ENCODE assay signal across 1 cellular context in the genomic region with DNA sequence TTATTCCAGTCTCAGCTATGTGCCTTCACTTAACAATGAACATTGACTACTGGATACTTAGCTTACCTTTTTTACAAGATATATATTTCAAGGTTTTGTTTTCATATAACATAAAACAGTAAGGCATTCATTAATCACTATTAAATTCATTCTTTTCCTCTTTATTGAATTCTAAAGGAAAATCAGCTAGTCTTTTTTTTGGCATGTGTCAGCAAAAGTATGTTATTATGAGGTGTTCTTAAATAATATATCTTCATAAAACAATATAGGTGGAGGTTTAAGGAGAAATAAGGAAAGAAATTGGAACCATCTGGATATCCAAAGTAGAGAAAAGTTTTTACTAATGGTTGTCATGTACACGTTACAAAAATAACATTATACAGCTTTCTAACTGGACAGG.
A peak's percentile ranks its signal among the peaks of the same experiment; 100 is the strongest.
TF ChIP-seq lines count a peak whose summit lies in the region.

No MANE protein-coding gene starts in this region.

TF ChIP-seq in HepG2, 621 proteins besides CTCF, POLR2A, EP300 and RAD21 (continued from another document):
- TF ChIP-seq ELK4 (CRISPR knock-in tag; IDR thresholded peaks at IDR 0.05; ENCODE audit: borderline replicate concordance) (no peak), SP1 (IDR thresholded peaks at IDR 0.05) (no peak), SP1 (CRISPR knock-in tag; IDR thresholded peaks at IDR 0.05) (no peak), MAFK (conservative IDR thresholded peaks at IDR 0.05 in 1 of 2, IDR thresholded peaks at IDR 0.05 in 1 of 2; ENCODE audit: low read length in 2 of 2) (peak; percentile 11 to 73; a peak in 2 of 4 replicates), ZSCAN21 (CRISPR knock-in tag; IDR thresholded peaks at IDR 0.05; ENCODE audit: borderline replicate concordance) (no peak), BRD4 (CRISPR knock-in tag; IDR thresholded peaks at IDR 0.05) (no peak), ZNF598 (CRISPR knock-in tag; IDR thresholded peaks at IDR 0.05; ENCODE audit: borderline replicate concordance) (no peak), ZNF770 (CRISPR knock-in tag; IDR thresholded peaks at IDR 0.05) (no peak)
- TF ChIP-seq, protein P1, sequence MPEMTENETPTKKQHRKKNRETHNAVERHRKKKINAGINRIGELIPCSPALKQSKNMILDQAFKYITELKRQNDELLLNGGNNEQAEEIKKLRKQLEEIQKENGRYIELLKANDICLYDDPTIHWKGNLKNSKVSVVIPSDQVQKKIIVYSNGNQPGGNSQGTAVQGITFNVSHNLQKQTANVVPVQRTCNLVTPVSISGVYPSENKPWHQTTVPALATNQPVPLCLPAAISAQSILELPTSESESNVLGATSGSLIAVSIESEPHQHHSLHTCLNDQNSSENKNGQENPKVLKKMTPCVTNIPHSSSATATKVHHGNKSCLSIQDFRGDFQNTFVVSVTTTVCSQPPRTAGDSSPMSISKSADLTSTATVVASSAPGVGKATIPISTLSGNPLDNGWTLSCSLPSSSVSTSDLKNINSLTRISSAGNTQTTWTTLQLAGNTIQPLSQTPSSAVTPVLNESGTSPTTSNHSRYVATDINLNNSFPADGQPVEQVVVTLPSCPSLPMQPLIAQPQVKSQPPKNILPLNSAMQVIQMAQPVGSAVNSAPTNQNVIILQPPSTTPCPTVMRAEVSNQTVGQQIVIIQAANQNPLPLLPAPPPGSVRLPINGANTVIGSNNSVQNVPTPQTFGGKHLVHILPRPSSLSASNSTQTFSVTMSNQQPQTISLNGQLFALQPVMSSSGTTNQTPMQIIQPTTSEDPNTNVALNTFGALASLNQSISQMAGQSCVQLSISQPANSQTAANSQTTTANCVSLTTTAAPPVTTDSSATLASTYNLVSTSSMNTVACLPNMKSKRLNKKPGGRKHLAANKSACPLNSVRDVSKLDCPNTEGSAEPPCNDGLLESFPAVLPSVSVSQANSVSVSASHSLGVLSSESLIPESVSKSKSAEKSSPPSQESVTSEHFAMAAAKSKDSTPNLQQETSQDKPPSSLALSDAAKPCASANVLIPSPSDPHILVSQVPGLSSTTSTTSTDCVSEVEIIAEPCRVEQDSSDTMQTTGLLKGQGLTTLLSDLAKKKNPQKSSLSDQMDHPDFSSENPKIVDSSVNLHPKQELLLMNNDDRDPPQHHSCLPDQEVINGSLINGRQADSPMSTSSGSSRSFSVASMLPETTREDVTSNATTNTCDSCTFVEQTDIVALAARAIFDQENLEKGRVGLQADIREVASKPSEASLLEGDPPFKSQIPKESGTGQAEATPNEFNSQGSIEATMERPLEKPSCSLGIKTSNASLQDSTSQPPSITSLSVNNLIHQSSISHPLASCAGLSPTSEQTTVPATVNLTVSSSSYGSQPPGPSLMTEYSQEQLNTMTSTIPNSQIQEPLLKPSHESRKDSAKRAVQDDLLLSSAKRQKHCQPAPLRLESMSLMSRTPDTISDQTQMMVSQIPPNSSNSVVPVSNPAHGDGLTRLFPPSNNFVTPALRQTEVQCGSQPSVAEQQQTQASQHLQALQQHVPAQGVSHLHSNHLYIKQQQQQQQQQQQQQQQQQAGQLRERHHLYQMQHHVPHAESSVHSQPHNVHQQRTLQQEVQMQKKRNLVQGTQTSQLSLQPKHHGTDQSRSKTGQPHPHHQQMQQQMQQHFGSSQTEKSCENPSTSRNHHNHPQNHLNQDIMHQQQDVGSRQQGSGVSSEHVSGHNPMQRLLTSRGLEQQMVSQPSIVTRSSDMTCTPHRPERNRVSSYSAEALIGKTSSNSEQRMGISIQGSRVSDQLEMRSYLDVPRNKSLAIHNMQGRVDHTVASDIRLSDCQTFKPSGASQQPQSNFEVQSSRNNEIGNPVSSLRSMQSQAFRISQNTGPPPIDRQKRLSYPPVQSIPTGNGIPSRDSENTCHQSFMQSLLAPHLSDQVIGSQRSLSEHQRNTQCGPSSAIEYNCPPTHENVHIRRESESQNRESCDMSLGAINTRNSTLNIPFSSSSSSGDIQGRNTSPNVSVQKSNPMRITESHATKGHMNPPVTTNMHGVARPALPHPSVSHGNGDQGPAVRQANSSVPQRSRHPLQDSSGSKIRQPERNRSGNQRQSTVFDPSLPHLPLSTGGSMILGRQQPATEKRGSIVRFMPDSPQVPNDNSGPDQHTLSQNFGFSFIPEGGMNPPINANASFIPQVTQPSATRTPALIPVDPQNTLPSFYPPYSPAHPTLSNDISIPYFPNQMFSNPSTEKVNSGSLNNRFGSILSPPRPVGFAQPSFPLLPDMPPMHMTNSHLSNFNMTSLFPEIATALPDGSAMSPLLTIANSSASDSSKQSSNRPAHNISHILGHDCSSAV (CRISPR knock-in tag; IDR thresholded peaks at IDR 0.05; ENCODE audit: borderline replicate concordance): no peak
